8 cellular contexts compared by ENCODE assay signal in genomic region chr3:108100906-108101305, GRCh38. TPM values are rescaled to one million over a fixed set of nuclear protein-coding genes. Genes with fewer than 3 reads are reported as not detected.
DNase-seq lines count a peak whose midpoint lies in the region; ATAC-seq and TF ChIP-seq lines count a peak whose summit lies in the region.

No MANE protein-coding gene starts in this region.

- DNase-seq in CD1c-positive myeloid dendritic cell (ENCODE audit: extremely low spot score) (peak; percentile 57), GM19240 (ENCODE audit: insufficient read length, low spot score) (peak; percentile 42), T-helper 17 cell (no peak), type B pancreatic cell (ENCODE audit: extremely low spot score, unreplicated experiment) (no peak), NCI-H748 (lab: John Stamatoyannopoulos, UW; ENCODE audit: unreplicated experiment) (no peak), Right ventricle myocardium inferior (ENCODE audit: missing footprints) (no peak), mucosa of gallbladder (ENCODE audit: low spot score) (no peak)

- intact Hi-C loops in Right ventricle myocardium inferior (cut with DNase I): no loop called here

- H3K9me3 ChIP-seq in T-helper 17 cell (ENCODE audit: control insufficient read depth, low read length, poor library complexity, severe bottlenecking): no peaks in the 10 kb centered on the region

- ATAC-seq in HG03139 (IDR thresholded peaks at IDR 0.05; ENCODE audit: unreplicated experiment) (peak; percentile 88), T-helper 17 cell (peak; percentile 90), Right ventricle myocardium inferior (no peak)

- no peak overlapping the region for H3K4me3 Mint-ChIP-seq in T-helper 17 cell
- peak overlapping the region; percentile 38 for H3K4me3 Mint-ChIP-seq in type B pancreatic cell

- H3K9me3 Mint-ChIP-seq in type B pancreatic cell: peaks cover 7% of the 10 kb centered on the region

- peak overlapping the region; percentile 66 for H3K27ac Mint-ChIP-seq in T-helper 17 cell
- peak overlapping the region; percentile 65 for H3K27ac Mint-ChIP-seq in type B pancreatic cell

- no peaks in the 10 kb centered on the region for H3K27me3 Mint-ChIP-seq in T-helper 17 cell
- H3K27me3 Mint-ChIP-seq in type B pancreatic cell: no peaks in the 10 kb centered on the region

- H3K4me1 Mint-ChIP-seq in T-helper 17 cell (peaks cover 33% of the 10 kb centered on the region), type B pancreatic cell (ENCODE audit: unreplicated experiment) (peaks cover 50% of the 10 kb centered on the region)

- TF ChIP-seq CTCF in type B pancreatic cell (conservative IDR thresholded peaks at IDR 0.05): no peak

- H3K36me3 Mint-ChIP-seq in T-helper 17 cell (ENCODE audit: low read depth) (no peaks in the 10 kb centered on the region), type B pancreatic cell (peaks cover 3% of the 10 kb centered on the region)

RNA-seq across cellular contexts. Expression of gene CD47, which starts 10.1 kb away (rescaled TPM):
- total RNA-seq in T-helper 17 cell (100 to 1,000 TPM; 150 to 170 TPM), type B pancreatic cell (ENCODE audit: low replicate concordance) (113 and 204 TPM in 2 replicates), Right ventricle myocardium inferior (44.2 TPM), mucosa of gallbladder (96.4 TPM)

Comparison
In these comparisons a context has a peak if more than half of its experiments do, and no peak if none do; other contexts are left out.
1. DNase-seq: peak in CD1c-positive myeloid dendritic cell (single experiment) and GM19240 (single experiment); none in T-helper 17 cell (0 of 3), type B pancreatic cell (single experiment), NCI-H748 (single experiment), Right ventricle myocardium inferior (single experiment) and mucosa of gallbladder (single experiment).